ENCODE assay signal across 8 cellular contexts in genomic region chr3:165283328-165283727, GRCh38.
"Had no signal": no experiment of that assay in that cellular context is flagged by ENCODE, and none has a peak within 500 bp of the region (broad histone marks: within the 10 kb centered on the region; RNA-seq: fewer than 3 reads in every experiment).

No MANE protein-coding gene starts in this region.

- H3K9me3 ChIP-seq: HAP-1 had no signal

- H3K36me3 ChIP-seq: HAP-1 had no signal

- H3K27ac ChIP-seq: GM23248, HL-60 had no signal

- H3K4me3 ChIP-seq: GM23248, HAP-1 had no signal

- FAIRE-seq: HepG2 had no signal

- H3K4me3 Mint-ChIP-seq: HFFc6, IgD-negative memory B cell had no signal

- H3K9ac ChIP-seq: GM23248 had no signal

- H3K27ac Mint-ChIP-seq: HFFc6, IgD-negative memory B cell had no signal

- ATAC-seq: HCT116, HepG2 had no signal

- H2AFZ ChIP-seq: GM23248 had no signal

- H3K4me1 Mint-ChIP-seq: IgD-negative memory B cell had no signal

- H3K27me3 Mint-ChIP-seq: IgD-negative memory B cell had no signal

- DNase-seq: GM23248, H7, HFFc6 had no signal

- H3K4me1 ChIP-seq: HAP-1 had no signal
